Comparison of ENCODE assay signal across 8 cellular contexts in the genomic region with DNA sequence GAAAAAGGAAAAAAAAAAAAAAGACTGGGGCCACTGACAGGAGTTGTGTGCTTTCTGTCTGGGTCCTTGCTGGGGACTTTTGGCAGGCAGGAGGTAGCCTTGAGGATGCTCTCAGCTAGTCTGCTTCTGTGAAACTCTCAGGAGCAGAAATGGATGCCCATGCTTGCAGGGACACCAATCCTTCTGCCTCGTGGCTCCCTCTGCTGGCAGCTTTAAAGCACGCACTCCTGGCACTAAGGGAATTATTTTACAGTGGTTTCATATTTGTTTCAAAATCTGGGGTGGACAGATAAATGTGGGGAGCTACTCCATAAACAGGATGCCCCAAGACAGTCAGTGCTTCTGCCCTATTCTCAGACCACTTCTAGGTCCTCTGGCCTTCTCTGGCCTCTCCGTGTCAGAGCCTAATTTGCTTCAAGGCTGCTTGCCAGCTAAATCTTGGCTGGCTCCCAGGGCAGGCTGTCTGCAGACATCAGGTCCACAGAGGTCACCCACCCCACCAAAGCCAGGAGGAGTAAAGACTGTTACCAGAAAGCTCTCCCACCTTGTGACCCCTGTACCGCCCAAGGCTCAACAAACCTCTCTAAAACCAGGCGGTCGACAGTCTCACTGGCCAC. TPM values are rescaled to one million over a fixed set of nuclear protein-coding genes. Genes with fewer than 3 reads are reported as not detected.
A peak's percentile ranks its signal among the peaks of the same experiment; 100 is the strongest.
DNase-seq lines count a peak whose midpoint lies in the region; ATAC-seq and TF ChIP-seq lines count a peak whose summit lies in the region.

No MANE protein-coding gene starts in this region.

- H3F3A ChIP-seq in PC-9 (ENCODE audit: insufficient read depth, low read depth): no peaks in the 10 kb centered on the region

- no peaks in the 10 kb centered on the region for H3K36me3 Mint-ChIP-seq in CD4-positive, alpha-beta memory T cell
- peaks cover 0 to 4% (median 4%) of the 10 kb centered on the region in 5 donors for H3K36me3 Mint-ChIP-seq in naive thymus-derived CD4-positive, alpha-beta T cell

- TF ChIP-seq CTCF in PC-9 (conservative IDR thresholded peaks at IDR 0.05): peak; percentile 80
- peak; percentile 92 for TF ChIP-seq CTCF in epithelial cell of proximal tubule (conservative IDR thresholded peaks at IDR 0.05; ENCODE audit: low read depth, low read length)

- H3K4me1 Mint-ChIP-seq in CD4-positive, alpha-beta memory T cell: peaks cover 0 to 2% (median under 1%) of the 10 kb centered on the region in 4 donors
- peaks cover 0 to 9% (median 0%) of the 10 kb centered on the region in 7 donors for H3K4me1 Mint-ChIP-seq in naive thymus-derived CD4-positive, alpha-beta T cell

- ATAC-seq in naive thymus-derived CD4-positive, alpha-beta T cell: peak; percentile 97

- H3K36me3 ChIP-seq in CD4-positive, alpha-beta memory T cell (ENCODE audit: insufficient read depth, low read length): no peaks in the 10 kb centered on the region
- 0 out of 2 replicates have a peak, but pooled peaks cover 3% of the 10 kb centered on the region for H3K36me3 ChIP-seq in PC-9 (ENCODE audit: low read depth)
- no peaks in the 10 kb centered on the region for H3K36me3 ChIP-seq in naive thymus-derived CD4-positive, alpha-beta T cell (ENCODE audit: control insufficient read depth in 2 of 3, insufficient read depth in 3 of 3, low read length in 3 of 3)

- peaks cover 0 to under 1% (median 0%) of the 10 kb centered on the region in 8 donors for H3K9me3 Mint-ChIP-seq in CD4-positive, alpha-beta memory T cell
- H3K9me3 Mint-ChIP-seq in naive thymus-derived CD4-positive, alpha-beta T cell: no peaks in the 10 kb centered on the region

- no peak overlapping the region for H3K4me3 ChIP-seq in CD4-positive, alpha-beta memory T cell (ENCODE audit: low read length in 2 of 2)
- H3K4me3 ChIP-seq in PC-9 (no peak overlapping the region), epithelial cell of proximal tubule (ENCODE audit: low read depth, low read length) (no peak overlapping the region)
- H3K4me3 ChIP-seq in naive thymus-derived CD4-positive, alpha-beta T cell (ENCODE audit: low read length): no peak overlapping the region

- no peaks in the 10 kb centered on the region for H3K27me3 ChIP-seq in CD4-positive, alpha-beta memory T cell (ENCODE audit: insufficient read depth, low read length)
- no peaks in the 10 kb centered on the region for H3K27me3 ChIP-seq in PC-9 (ENCODE audit: insufficient read depth, low read depth)
- no peaks in the 10 kb centered on the region for H3K27me3 ChIP-seq in naive thymus-derived CD4-positive, alpha-beta T cell (ENCODE audit: control insufficient read depth in 2 of 2, insufficient read depth in 2 of 2, low read length in 2 of 2)

- no peak overlapping the region for H3K4me2 ChIP-seq in PC-9

- no TSS peak for BruUV-seq in PC-9 (replicated peaks; lab: Mats Ljungman, UMichigan)

- H4K20me1 ChIP-seq in PC-9 (ENCODE audit: insufficient read depth): no peaks in the 10 kb centered on the region

- H3K27ac ChIP-seq in CD4-positive, alpha-beta memory T cell (ENCODE audit: low read depth, low read length): no peak overlapping the region
- no peak overlapping the region for H3K27ac ChIP-seq in PC-9
- H3K27ac ChIP-seq in naive thymus-derived CD4-positive, alpha-beta T cell (ENCODE audit: low read depth, low read length): no peak overlapping the region

- CTCF ChIA-PET in CD4-positive, alpha-beta memory T cell (lab: Charles Lee; ENCODE audit: partially characterized antibody): interaction anchor here (0.8 to 15.0 kb wide), 28 partner anchors 9 to 302 kb away, joined by 3 to 310 read pairs (median 6); partner anchors contain the start of genes CAMKV, CDHR4, INKA1 and IP6K1
- CTCF ChIA-PET in PC-9 (lab: Charles Lee): interaction anchor here (0.6 to 1.8 kb wide), 6 partner anchors 34 to 387 kb away, joined by 3 to 10 read pairs (median 5); partner anchors contain the start of gene INKA1
- CTCF ChIA-PET in naive thymus-derived CD4-positive, alpha-beta T cell (lab: Charles Lee): interaction anchor here (0.6 to 8.7 kb wide), 27 partner anchors 11 to 1807 kb away, joined by 3 to 181 read pairs (median 4); partner anchors contain the start of genes CDHR4, INKA1 and UBA7

- intact Hi-C loops in CD4-positive, alpha-beta memory T cell (cut with micrococcal nuclease): loop anchor here (1.0 to 5.0 kb wide), 3 partner anchors 37 to 300 kb away; no protein-coding TSS in a partner anchor
- intact Hi-C loops in PC-9 (cut with micrococcal nuclease; ENCODE audit: unreplicated experiment): loop anchor here (1.0 kb wide), 5 partner anchors 37 to 385 kb away; no protein-coding TSS in a partner anchor
- intact Hi-C loops in naive thymus-derived CD4-positive, alpha-beta T cell (cut with micrococcal nuclease): loop anchor here (1.0 to 5.0 kb wide), 7 partner anchors 37 to 300 kb away; partner anchors contain the start of genes AMIGO3 (in 1 of the 2), APEH (in 1 of the 2) and IP6K1 (in 1 of the 2)

- no peak overlapping the region for H3K27ac Mint-ChIP-seq in CD4-positive, alpha-beta memory T cell
- peak overlapping the region in 1 of 9 donors; percentile 3 for H3K27ac Mint-ChIP-seq in naive thymus-derived CD4-positive, alpha-beta T cell

- peak; percentile 75 to 81 (median 78) for DNase-seq in CD4-positive, alpha-beta memory T cell
- DNase-seq in HPDE6-E6E7 (ENCODE audit: extremely low spot score): peak; percentile 23
- DNase-seq in PC-9: peak in 1 of 2 experiments; percentile 59
- DNase-seq in activated T-cell treated with anti-CD3 and anti-CD28 coated beads for 24 hours (ENCODE audit: low read depth): peak; percentile 68
- no peak for DNase-seq in epithelial cell of proximal tubule (ENCODE audit: low read depth)
- peak; percentile 64 to 84 (median 75) for DNase-seq in naive thymus-derived CD4-positive, alpha-beta T cell
- peak; percentile 64 to 78 for DNase-seq in stimulated activated CD8-positive, alpha-beta memory T cell treated with anti-CD3 and anti-CD28 coated beads, Interleukin-7, amount 100 ng/mL, for 4 hours (ENCODE audit: low read depth in 2 of 2)
- DNase-seq in HuH-7.5 (ENCODE audit: low spot score): no peak

- no peaks in the 10 kb centered on the region for H3K79me2 ChIP-seq in PC-9 (ENCODE audit: low read depth)

- no peaks in the 10 kb centered on the region for H3K9me3 ChIP-seq in CD4-positive, alpha-beta memory T cell (ENCODE audit: control insufficient read depth in 1 of 2, low read length in 2 of 2)
- H3K9me3 ChIP-seq in PC-9 (ENCODE audit: insufficient read depth, low read depth): no peaks in the 10 kb centered on the region
- no peaks in the 10 kb centered on the region for H3K9me3 ChIP-seq in naive thymus-derived CD4-positive, alpha-beta T cell (ENCODE audit: control insufficient read depth in 2 of 3, low read length in 3 of 3)

- no peak overlapping the region for H3K4me3 Mint-ChIP-seq in CD4-positive, alpha-beta memory T cell
- no peak overlapping the region for H3K4me3 Mint-ChIP-seq in naive thymus-derived CD4-positive, alpha-beta T cell

- H3K9me2 ChIP-seq in PC-9 (ENCODE audit: insufficient read depth): no peaks in the 10 kb centered on the region

- H2AFZ ChIP-seq in PC-9: no peak overlapping the region

- H3K4me1 ChIP-seq in CD4-positive, alpha-beta memory T cell (ENCODE audit: insufficient read depth, low read length): no peaks in the 10 kb centered on the region
- H3K4me1 ChIP-seq in PC-9 (replicated peaks; ENCODE audit: insufficient read depth): no peaks in the 10 kb centered on the region
- no peaks in the 10 kb centered on the region for H3K4me1 ChIP-seq in naive thymus-derived CD4-positive, alpha-beta T cell (ENCODE audit: control insufficient read depth in 2 of 2, insufficient read depth in 2 of 2, low read length in 2 of 2)

- POLR2A ChIA-PET in CD4-positive, alpha-beta memory T cell (lab: Charles Lee; ENCODE audit: partially characterized antibody): interaction anchor here (0.6 to 7.1 kb wide), 8 partner anchors 26 to 300 kb away, joined by 3 to 121 read pairs (median 4); partner anchors contain the start of genes AMIGO3, CDHR4, INKA1 and UBA7
- POLR2A ChIA-PET in PC-9 (lab: Charles Lee; ENCODE audit: unreplicated experiment): no interaction called here
- POLR2A ChIA-PET in naive thymus-derived CD4-positive, alpha-beta T cell (lab: Charles Lee): interaction anchor here (1.1 to 7.3 kb wide), 4 partner anchors 25 to 300 kb away, joined by 5 to 59 read pairs (median 8); partner anchors contain the start of genes CDHR4, INKA1 and UBA7

- no peaks in the 10 kb centered on the region for H3K27me3 Mint-ChIP-seq in CD4-positive, alpha-beta memory T cell
- no peaks in the 10 kb centered on the region for H3K27me3 Mint-ChIP-seq in naive thymus-derived CD4-positive, alpha-beta T cell

RNA-seq across cellular contexts. Expression of gene TRAIP, which starts 17.1 kb away (rescaled TPM):
- total RNA-seq in CD4-positive, alpha-beta memory T cell: 1 to 10 TPM; 4.6 to 6.7 TPM
- polyA plus RNA-seq in CD4-positive, alpha-beta memory T cell: 1 to 10 TPM; 1.0 to 1.9 TPM
- total RNA-seq in PC-9 (2021) (18.1 and 20.6 TPM in 2 replicates), epithelial cell of proximal tubule (17.1 and 18.9 TPM in 2 replicates)
- total RNA-seq in naive thymus-derived CD4-positive, alpha-beta T cell: 10 to 100 TPM in 1 of 5 experiments, 1 to 10 TPM in 4; 4.1 to 22.5 (median 5.7) TPM
- 1 to 10 TPM; 2.7 to 3.8 TPM for polyA plus RNA-seq in naive thymus-derived CD4-positive, alpha-beta T cell

RNA-seq across cellular contexts. Expression of gene UBA7, which starts 25.5 kb away (rescaled TPM):
- 100 to 1,000 TPM; 269 to 299 TPM for total RNA-seq in CD4-positive, alpha-beta memory T cell
- polyA plus RNA-seq in CD4-positive, alpha-beta memory T cell: 10 to 100 TPM; 39.8 to 45.7 TPM
- total RNA-seq in PC-9 (2021) (48.6 and 56.5 TPM in 2 replicates), epithelial cell of proximal tubule (2.4 and 12.2 TPM in 2 replicates)
- 100 to 1,000 TPM; 273 to 318 (median 287) TPM for total RNA-seq in naive thymus-derived CD4-positive, alpha-beta T cell
- 10 to 100 TPM; 31.6 to 48.4 TPM for polyA plus RNA-seq in naive thymus-derived CD4-positive, alpha-beta T cell

RNA-seq across cellular contexts. Expression of gene CAMKV, which starts 30.4 kb away (rescaled TPM):
- not detected for total RNA-seq in CD4-positive, alpha-beta memory T cell
- polyA plus RNA-seq in CD4-positive, alpha-beta memory T cell: not detected
- total RNA-seq in PC-9 (2021) (not detected in 2 replicates), epithelial cell of proximal tubule (not detected in 2 replicates)
- total RNA-seq in naive thymus-derived CD4-positive, alpha-beta T cell: not detected
- polyA plus RNA-seq in naive thymus-derived CD4-positive, alpha-beta T cell: not detected

RNA-seq across cellular contexts. Expression of gene INKA1, which starts 36.2 kb away (rescaled TPM):
- total RNA-seq in CD4-positive, alpha-beta memory T cell: 1 to 10 TPM in 1 of 2 experiments, under 1 TPM in 1; 0.55 to 1.2 TPM
- 1 to 10 TPM in 1 of 2 donors, under 1 TPM in 1; 0.45 to 1.5 TPM for polyA plus RNA-seq in CD4-positive, alpha-beta memory T cell
- total RNA-seq in PC-9 (2021): 0.40 TPM in 1 of 2 replicates, not detected in the other
- total RNA-seq in epithelial cell of proximal tubule: 2.5 TPM in 1 of 2 replicates, not detected in the other
- 1 to 10 TPM in 3 of 5 experiments, under 1 TPM in 2; 0.65 to 2.2 (median 1.8) TPM for total RNA-seq in naive thymus-derived CD4-positive, alpha-beta T cell
- polyA plus RNA-seq in naive thymus-derived CD4-positive, alpha-beta T cell: 1 to 10 TPM in 1 of 2 donors, under 1 TPM in 1; 0.69 to 1.6 TPM

RNA-seq across cellular contexts. Expression of gene CDHR4, which starts 39.6 kb away (rescaled TPM):
- total RNA-seq in CD4-positive, alpha-beta memory T cell: under 1 TPM in 1 of 2 experiments, not detected in 1; 0.17 TPM
- not detected for polyA plus RNA-seq in CD4-positive, alpha-beta memory T cell
- total RNA-seq in PC-9 (2021): 2.0 and 3.5 TPM in 2 replicates
- not detected in 2 replicates for total RNA-seq in epithelial cell of proximal tubule
- total RNA-seq in naive thymus-derived CD4-positive, alpha-beta T cell: under 1 TPM in 3 of 5 experiments, not detected in 2; 0.29 to 0.62 (median 0.44) TPM
- polyA plus RNA-seq in naive thymus-derived CD4-positive, alpha-beta T cell: not detected

Comparison
In these comparisons a context has a peak if more than half of its experiments do, and no peak if none do; other contexts are left out.
1. DNase-seq: peak in CD4-positive, alpha-beta memory T cell (5 of 5), HPDE6-E6E7 (single experiment), activated T-cell treated with anti-CD3 and anti-CD28 coated beads for 24 hours (single experiment), naive thymus-derived CD4-positive, alpha-beta T cell (9 of 9) and stimulated activated CD8-positive, alpha-beta memory T cell treated with anti-CD3 and anti-CD28 coated beads, Interleukin-7, amount 100 ng/mL, for 4 hours (2 of 2); none in epithelial cell of proximal tubule (single experiment) and HuH-7.5 (single experiment).